ENCODE assay signal across 8 cellular contexts in genomic region chr17:17837966-17838962, GRCh38. TPM values are rescaled to one million over a fixed set of nuclear protein-coding genes. Genes with fewer than 3 reads are reported as not detected.
DNase-seq lines count a peak whose midpoint lies in the region; ATAC-seq and TF ChIP-seq lines count a peak whose summit lies in the region.

No MANE protein-coding gene starts in this region.

- no peaks in the 10 kb centered on the region for H3K9me2 ChIP-seq in SK-N-SH

- H3K27ac Mint-ChIP-seq in type B pancreatic cell, result peak overlapping the region; percentile 99

- WGBS in SK-N-SH (ENCODE audit: low lambda C conversion rate), result 75% methylated on average over 9 of the region's 11 CpGs
- WGBS in right lobe of liver (ENCODE audit: insufficient coverage, low coverage, low lambda C conversion rate, missing lambda C conversion rate), result 67% methylated on average over 5 of the region's 11 CpGs

- no peak overlapping the region for H2AFZ ChIP-seq in SK-N-SH (ENCODE audit: low read depth)

- peak overlapping the region; percentile 95 for H3K4me3 Mint-ChIP-seq in type B pancreatic cell

- no peaks in the 10 kb centered on the region for H4K20me1 ChIP-seq in SK-N-SH (ENCODE audit: insufficient read depth)

- no peak overlapping the region for H3K9ac ChIP-seq in SK-N-SH

- CTCF ChIA-PET in SK-N-SH (lab: Yijun Ruan, JAX), result interaction anchor here (0.8 to 1.9 kb wide), 5 partner anchors 22 to 81 kb away, joined by 3 to 11 read pairs (median 4); no protein-coding TSS in a partner anchor

- POLR2A ChIA-PET in SK-N-SH (lab: Yijun Ruan, JAX), result interaction anchor here (0.7 to 4.0 kb wide), 6 partner anchors 9 to 144 kb away, joined by 3 to 44 read pairs (median 14); no protein-coding TSS in a partner anchor

- DNase-seq in SK-N-SH (no peak), NCI-H82 treated with DMSO at 0.1 percent for 48 hours (lab: John Stamatoyannopoulos, UW; ENCODE audit: unreplicated experiment) (peak; percentile 42), cardiac fibroblast (ENCODE audit: low read depth in 2 of 2) (peak; percentile 63 to 76), right lobe of liver (peak in 2 of 3 donors; percentile 58 to 78), type B pancreatic cell (ENCODE audit: extremely low spot score, unreplicated experiment) (no peak)

- H3K9me3 ChIP-seq in SK-N-SH (no peaks in the 10 kb centered on the region), right lobe of liver (no peaks in the 10 kb centered on the region)

- intact Hi-C loops in right lobe of liver (cut with DNase I), result no loop called here

- H3K27me3 Mint-ChIP-seq in type B pancreatic cell, result no peaks in the 10 kb centered on the region

- ATAC-seq in SK-N-SH treated with all-trans-retinoic acid at 6 μM for 48 hours (no peak), right lobe of liver (peak in 1 of 4 donors; percentile 19), GM19035 (IDR thresholded peaks at IDR 0.05; ENCODE audit: unreplicated experiment) (no peak), GM19455 (IDR thresholded peaks at IDR 0.05; ENCODE audit: unreplicated experiment) (no peak)

- peak; percentile 18 for TF ChIP-seq POLR2A in right lobe of liver (IDR thresholded peaks at IDR 0.05)

- no peak for TF ChIP-seq RAD21 in SK-N-SH (IDR thresholded peaks at IDR 0.05; ENCODE audit: low read length)

- peaks cover 17% of the 10 kb centered on the region for H3F3A ChIP-seq in SK-N-SH (replicated peaks; ENCODE audit: insufficient read depth)

- H3K4me3 ChIP-seq in SK-N-SH (ENCODE audit: low read depth in 2 of 2, low read length in 1 of 2) (no peak overlapping the region), cardiac fibroblast (replicated peaks in 1 of 2; ENCODE audit: low read depth in 2 of 2, low read length in 2 of 2) (no peak overlapping the region), right lobe of liver (no peak overlapping the region)

- H3K79me2 ChIP-seq in SK-N-SH (ENCODE audit: insufficient read depth), result peaks cover 6% of the 10 kb centered on the region; the same call in 1 of the 2 replicates

- H3K9me3 Mint-ChIP-seq in type B pancreatic cell, result no peaks in the 10 kb centered on the region

- H3K27me3 ChIP-seq in SK-N-SH (ENCODE audit: insufficient read depth) (no peaks in the 10 kb centered on the region), right lobe of liver (no peaks in the 10 kb centered on the region)

- H3K27ac ChIP-seq in SK-N-SH (ENCODE audit: low read depth in 2 of 2, low read length in 1 of 2) (peak overlapping the region in 1 of 2 experiments; percentile 95; a peak in 2 of 4 replicates), right lobe of liver (peak overlapping the region; percentile 99 to 100 (median 99))

- peak overlapping the region; percentile 94; the same call in 1 of the 2 replicates for H3K4me2 ChIP-seq in SK-N-SH

- H3K36me3 ChIP-seq in SK-N-SH (replicated peaks in 1 of 2; ENCODE audit: control insufficient read depth in 1 of 2, insufficient read depth in 2 of 2, low read length in 1 of 2) (no peaks in the 10 kb centered on the region), right lobe of liver (no peaks in the 10 kb centered on the region)

- TF ChIP-seq CTCF in SK-N-SH (IDR thresholded peaks at IDR 0.05), result no peak
- TF ChIP-seq CTCF in cardiac fibroblast (IDR thresholded peaks at IDR 0.05; ENCODE audit: low read depth, low read length), result no peak
- TF ChIP-seq CTCF in right lobe of liver (IDR thresholded peaks at IDR 0.05), result no peak
- TF ChIP-seq CTCF in type B pancreatic cell (conservative IDR thresholded peaks at IDR 0.05), result no peak

- peaks cover 52% of the 10 kb centered on the region for H3K4me1 Mint-ChIP-seq in type B pancreatic cell (ENCODE audit: unreplicated experiment)

- H3K36me3 Mint-ChIP-seq in type B pancreatic cell, result no peaks in the 10 kb centered on the region

- H3K4me1 ChIP-seq in SK-N-SH (ENCODE audit: control insufficient read depth in 1 of 2, insufficient read depth in 2 of 2, low read depth in 1 of 2, low read length in 1 of 2) (peaks cover 22 to 67% of the 10 kb centered on the region in 2 experiments; a peak in 3 of 4 replicates), right lobe of liver (peaks cover 0 to 78% (median 38%) of the 10 kb centered on the region in 4 donors)

- TF ChIP-seq EP300 in SK-N-SH (IDR thresholded peaks at IDR 0.05; ENCODE audit: borderline replicate concordance in 1 of 2, low read depth in 1 of 2, low read length in 1 of 2), result no peak

TF ChIP-seq in SK-N-SH, 30 proteins besides CTCF, POLR2A, EP300 and RAD21:
- TF ChIP-seq CHD2 (IDR thresholded peaks at IDR 0.05; ENCODE audit: low read length, partially characterized antibody) (peak; percentile 61), ELF1 (IDR thresholded peaks at IDR 0.05) (no peak)

TF ChIP-seq in SK-N-SH treated with all-trans-retinoic acid at 6 μM for 48 hours, 23 proteins besides CTCF, POLR2A, EP300 and RAD21:
- no peak for TF ChIP-seq CSDC2 (CRISPR knock-in tag; IDR thresholded peaks at IDR 0.05)
- TF ChIP-seq, protein P1, sequence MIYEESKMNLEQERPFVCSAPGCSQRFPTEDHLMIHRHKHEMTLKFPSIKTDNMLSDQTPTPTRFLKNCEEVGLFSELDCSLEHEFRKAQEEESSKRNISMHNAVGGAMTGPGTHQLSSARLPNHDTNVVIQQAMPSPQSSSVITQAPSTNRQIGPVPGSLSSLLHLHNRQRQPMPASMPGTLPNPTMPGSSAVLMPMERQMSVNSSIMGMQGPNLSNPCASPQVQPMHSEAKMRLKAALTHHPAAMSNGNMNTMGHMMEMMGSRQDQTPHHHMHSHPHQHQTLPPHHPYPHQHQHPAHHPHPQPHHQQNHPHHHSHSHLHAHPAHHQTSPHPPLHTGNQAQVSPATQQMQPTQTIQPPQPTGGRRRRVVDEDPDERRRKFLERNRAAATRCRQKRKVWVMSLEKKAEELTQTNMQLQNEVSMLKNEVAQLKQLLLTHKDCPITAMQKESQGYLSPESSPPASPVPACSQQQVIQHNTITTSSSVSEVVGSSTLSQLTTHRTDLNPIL (CRISPR knock-in tag; IDR thresholded peaks at IDR 0.05; ENCODE audit: low read depth), result no peak
- no peak for TF ChIP-seq ZNF565 (CRISPR knock-in tag; conservative IDR thresholded peaks at IDR 0.05; ENCODE audit: low read depth)
- no peak for TF ChIP-seq PPARA (CRISPR knock-in tag; IDR thresholded peaks at IDR 0.05; ENCODE audit: borderline replicate concordance)
- TF ChIP-seq ZNF70 (CRISPR knock-in tag; IDR thresholded peaks at IDR 0.05), result no peak
- TF ChIP-seq SNAI2 (CRISPR knock-in tag; IDR thresholded peaks at IDR 0.05), result no peak
- TF ChIP-seq, protein P2, sequence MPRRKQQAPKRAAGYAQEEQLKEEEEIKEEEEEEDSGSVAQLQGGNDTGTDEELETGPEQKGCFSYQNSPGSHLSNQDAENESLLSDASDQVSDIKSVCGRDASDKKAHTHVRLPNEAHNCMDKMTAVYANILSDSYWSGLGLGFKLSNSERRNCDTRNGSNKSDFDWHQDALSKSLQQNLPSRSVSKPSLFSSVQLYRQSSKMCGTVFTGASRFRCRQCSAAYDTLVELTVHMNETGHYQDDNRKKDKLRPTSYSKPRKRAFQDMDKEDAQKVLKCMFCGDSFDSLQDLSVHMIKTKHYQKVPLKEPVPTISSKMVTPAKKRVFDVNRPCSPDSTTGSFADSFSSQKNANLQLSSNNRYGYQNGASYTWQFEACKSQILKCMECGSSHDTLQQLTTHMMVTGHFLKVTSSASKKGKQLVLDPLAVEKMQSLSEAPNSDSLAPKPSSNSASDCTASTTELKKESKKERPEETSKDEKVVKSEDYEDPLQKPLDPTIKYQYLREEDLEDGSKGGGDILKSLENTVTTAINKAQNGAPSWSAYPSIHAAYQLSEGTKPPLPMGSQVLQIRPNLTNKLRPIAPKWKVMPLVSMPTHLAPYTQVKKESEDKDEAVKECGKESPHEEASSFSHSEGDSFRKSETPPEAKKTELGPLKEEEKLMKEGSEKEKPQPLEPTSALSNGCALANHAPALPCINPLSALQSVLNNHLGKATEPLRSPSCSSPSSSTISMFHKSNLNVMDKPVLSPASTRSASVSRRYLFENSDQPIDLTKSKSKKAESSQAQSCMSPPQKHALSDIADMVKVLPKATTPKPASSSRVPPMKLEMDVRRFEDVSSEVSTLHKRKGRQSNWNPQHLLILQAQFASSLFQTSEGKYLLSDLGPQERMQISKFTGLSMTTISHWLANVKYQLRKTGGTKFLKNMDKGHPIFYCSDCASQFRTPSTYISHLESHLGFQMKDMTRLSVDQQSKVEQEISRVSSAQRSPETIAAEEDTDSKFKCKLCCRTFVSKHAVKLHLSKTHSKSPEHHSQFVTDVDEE (CRISPR knock-in tag; IDR thresholded peaks at IDR 0.05), result no peak
- TF ChIP-seq ESRRG (CRISPR knock-in tag; IDR thresholded peaks at IDR 0.05), result no peak
- TF ChIP-seq GLIS3 (CRISPR knock-in tag; IDR thresholded peaks at IDR 0.05), result no peak
- no peak for TF ChIP-seq OSR1 (CRISPR knock-in tag; IDR thresholded peaks at IDR 0.05)
- no peak for TF ChIP-seq ISL1 (CRISPR knock-in tag; IDR thresholded peaks at IDR 0.05)
- TF ChIP-seq, protein P3, sequence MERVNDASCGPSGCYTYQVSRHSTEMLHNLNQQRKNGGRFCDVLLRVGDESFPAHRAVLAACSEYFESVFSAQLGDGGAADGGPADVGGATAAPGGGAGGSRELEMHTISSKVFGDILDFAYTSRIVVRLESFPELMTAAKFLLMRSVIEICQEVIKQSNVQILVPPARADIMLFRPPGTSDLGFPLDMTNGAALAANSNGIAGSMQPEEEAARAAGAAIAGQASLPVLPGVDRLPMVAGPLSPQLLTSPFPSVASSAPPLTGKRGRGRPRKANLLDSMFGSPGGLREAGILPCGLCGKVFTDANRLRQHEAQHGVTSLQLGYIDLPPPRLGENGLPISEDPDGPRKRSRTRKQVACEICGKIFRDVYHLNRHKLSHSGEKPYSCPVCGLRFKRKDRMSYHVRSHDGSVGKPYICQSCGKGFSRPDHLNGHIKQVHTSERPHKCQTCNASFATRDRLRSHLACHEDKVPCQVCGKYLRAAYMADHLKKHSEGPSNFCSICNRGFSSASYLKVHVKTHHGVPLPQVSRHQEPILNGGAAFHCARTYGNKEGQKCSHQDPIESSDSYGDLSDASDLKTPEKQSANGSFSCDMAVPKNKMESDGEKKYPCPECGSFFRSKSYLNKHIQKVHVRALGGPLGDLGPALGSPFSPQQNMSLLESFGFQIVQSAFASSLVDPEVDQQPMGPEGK (CRISPR knock-in tag; IDR thresholded peaks at IDR 0.05; ENCODE audit: borderline replicate concordance), result no peak

RNA-seq across cellular contexts. Expression of gene SREBF1, which starts 1.5 kb away (rescaled TPM):
- polyA plus RNA-seq in SK-N-SH (2012; rRNA removed), result 15.9 and 20.4 TPM in 2 replicates
- polyA plus RNA-seq in SK-N-SH (2012; cell fraction: cytosol; rRNA removed), result 5.3 and 8.6 TPM in 2 replicates
- 92.2 and 140 TPM in 2 replicates for polyA plus RNA-seq in SK-N-SH (2012; cell fraction: nucleus; rRNA removed)
- total RNA-seq in right lobe of liver (100 to 1,000 TPM in 4 of 6 experiments, 10 to 100 TPM in 2; 63.8 to 246 (median 173) TPM), type B pancreatic cell (ENCODE audit: low replicate concordance) (81.2 and 97.0 TPM in 2 replicates)

Comparison
In these comparisons a context has a peak if more than half of its experiments do, and no peak if none do; other contexts are left out.
1. DNase-seq: peak in NCI-H82 treated with DMSO at 0.1 percent for 48 hours (single experiment), cardiac fibroblast (2 of 2) and right lobe of liver (2 of 3); none in SK-N-SH (single experiment) and type B pancreatic cell (single experiment).